Comparison of ENCODE assay signal across 27 cellular contexts in the genomic region with DNA sequence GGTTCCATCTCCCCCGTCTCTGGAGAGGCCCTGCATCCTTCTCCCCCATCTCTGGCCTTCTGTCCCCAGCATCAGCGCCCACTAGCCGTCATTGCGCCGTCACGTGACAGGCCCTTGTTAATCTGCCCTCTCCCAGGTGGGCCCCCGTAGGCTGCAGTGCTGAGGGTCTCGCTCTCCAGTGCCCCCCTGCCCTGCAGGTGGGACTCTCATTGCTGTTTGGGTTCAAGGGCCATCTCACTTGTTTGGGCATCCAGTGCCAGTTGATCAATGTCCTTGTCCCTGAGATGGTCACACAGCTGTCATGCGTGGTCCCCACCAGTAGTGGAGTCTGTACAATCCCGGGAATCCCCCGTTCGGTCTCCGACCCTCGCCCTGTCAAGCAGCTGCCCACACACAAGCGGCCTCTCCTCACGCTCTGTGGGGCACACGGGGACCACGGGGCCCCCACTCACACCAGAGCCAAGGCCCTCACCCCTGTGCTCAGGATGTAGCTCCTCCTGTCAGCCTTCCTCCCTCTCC.
"Had no signal": no experiment of that assay in that cellular context is flagged by ENCODE, and none has a peak within 500 bp of the region (broad histone marks: within the 10 kb centered on the region; RNA-seq: fewer than 3 reads in every experiment).

No MANE protein-coding gene starts in this region.

- FAIRE-seq: bronchial epithelial cell, TTC549, urothelium cell line had no signal

- H3K4me1 ChIP-seq: colonic mucosa, gastrocnemius medialis, parathyroid adenoma had no signal

- H3K9me3 ChIP-seq: colonic mucosa, gastrocnemius medialis, left ventricle myocardium inferior, mucosa of descending colon, testis had no signal

- H3K9ac ChIP-seq: parathyroid adenoma had no signal

- H3K4me3 ChIP-seq: colonic mucosa, gastrocnemius medialis, left ventricle myocardium inferior, mucosa of descending colon, testis had no signal

- H3K36me3 ChIP-seq: colonic mucosa had no signal

- ATAC-seq: activated CD4-positive, CD25-positive, alpha-beta regulatory T cell treated with anti-CD3 and anti-CD28 coated beads, Interleukin-2, amount 50 U/mL, for 24 hours; gastrocnemius medialis; mucosa of descending colon; right cardiac atrium; stimulated activated memory B cell treated with anti-CD40 and anti-IgM and Interleukin-4, amounts not matched to agents 10 μg/mL and 1 μg/mL and 100 μg/mL, for 72 hours had no signal

- DNase-seq: activated CD4-positive, alpha-beta T cell treated with anti-CD3 and anti-CD28 coated beads for 48 hours; activated CD4-positive, alpha-beta T cell treated with anti-CD3 and anti-CD28 coated beads, Interleukin-2, amount 50 U/mL, for 48 hours; activated CD8-positive, alpha-beta memory T cell treated with anti-CD3 and anti-CD28 coated beads for 24 hours; activated effector memory CD4-positive, alpha-beta T cell treated with Interleukin-2 at 50 U/mL for 16 hours; activated naive CD4-positive, alpha-beta T cell treated with Interleukin-2 at 50 U/mL for 16 hours; anterior cingulate cortex; cerebellar nuclear complex; colonic mucosa; effector memory CD4-positive, alpha-beta T cell; gastrocnemius medialis; islet precursor cell; left ventricle myocardium inferior; nephron progenitor cell; right cardiac atrium; stimulated activated CD4-positive, alpha-beta T cell treated with anti-CD3 and anti-CD28 coated beads, Interleukin-12 subunit alpha, Interleukin-12 subunit beta, amount 100 ng/mL, for 4 hours; stimulated activated CD4-positive, alpha-beta T cell treated with anti-CD3 and anti-CD28 coated beads, Interleukin-4, amount 100 ng/mL, for 24 hours; T-helper 9 cell; testis; trophoblast cell had no signal

- H3K27ac ChIP-seq: colonic mucosa, gastrocnemius medialis, left ventricle myocardium inferior, parathyroid adenoma, testis, VCaP had no signal

- H2AFZ ChIP-seq: parathyroid adenoma had no signal

- H3K27me3 ChIP-seq: colonic mucosa, gastrocnemius medialis, testis had no signal
